In genomic region chr22:30236875-30237274, GRCh38 we compare ENCODE assay signal across 15 cellular contexts. TPM values are rescaled to one million over a fixed set of nuclear protein-coding genes. Genes with fewer than 3 reads are reported as not detected.
"Had no signal": no experiment of that assay in that cellular context is flagged by ENCODE, and none has a peak within 500 bp of the region (broad histone marks: within the 10 kb centered on the region; RNA-seq: fewer than 3 reads in every experiment).

No MANE protein-coding gene starts in this region.

- H3K27ac Mint-ChIP-seq: activated CD4-positive, alpha-beta T cell treated with anti-CD3 and anti-CD28 coated beads for 36 hours; activated naive CD4-positive, alpha-beta T cell treated with anti-CD3 and anti-CD28 coated beads, Interleukin-2, amount 50 U/mL, for 24 hours; neural progenitor cell; stimulated activated effector memory CD8-positive, alpha-beta T cell treated with anti-CD3 and anti-CD28 coated beads, Interleukin-12 subunit alpha, Interleukin-12 subunit beta, amount 100 ng/mL, for 72 hours had no signal

- H3K27me3 Mint-ChIP-seq: activated CD4-positive, alpha-beta T cell treated with anti-CD3 and anti-CD28 coated beads for 36 hours; activated naive CD4-positive, alpha-beta T cell treated with anti-CD3 and anti-CD28 coated beads, Interleukin-2, amount 50 U/mL, for 24 hours had no signal

- H3K9me3 ChIP-seq: breast epithelium, tibial nerve had no signal

- H3K4me3 Mint-ChIP-seq: activated CD4-positive, alpha-beta T cell treated with anti-CD3 and anti-CD28 coated beads for 36 hours; activated naive CD4-positive, alpha-beta T cell treated with anti-CD3 and anti-CD28 coated beads, Interleukin-2, amount 50 U/mL, for 24 hours; neural progenitor cell; stimulated activated effector memory CD8-positive, alpha-beta T cell treated with anti-CD3 and anti-CD28 coated beads, Interleukin-12 subunit alpha, Interleukin-12 subunit beta, amount 100 ng/mL, for 72 hours had no signal

- H3K9me3 Mint-ChIP-seq: activated naive CD4-positive, alpha-beta T cell treated with anti-CD3 and anti-CD28 coated beads, Interleukin-2, amount 50 U/mL, for 24 hours; stimulated activated effector memory CD8-positive, alpha-beta T cell treated with anti-CD3 and anti-CD28 coated beads, Interleukin-12 subunit alpha, Interleukin-12 subunit beta, amount 100 ng/mL, for 72 hours had no signal

- H3K27ac ChIP-seq: dorsolateral prefrontal cortex, neural progenitor cell, parathyroid adenoma, tibial nerve, VCaP had no signal

- DNase-seq: activated CD4-positive, alpha-beta T cell treated with anti-CD3 and anti-CD28 coated beads for 36 hours; activated T-cell treated with anti-CD3 and anti-CD28 coated beads for 4 hours; dorsolateral prefrontal cortex; hippocampal formation; left ventricle myocardium superior; mesendoderm; SW 1271 had no signal

- H2AFZ ChIP-seq: neural progenitor cell, parathyroid adenoma had no signal

- H3K4me1 Mint-ChIP-seq: activated naive CD4-positive, alpha-beta T cell treated with anti-CD3 and anti-CD28 coated beads, Interleukin-2, amount 50 U/mL, for 24 hours had no signal

- H3K4me2 ChIP-seq: neural progenitor cell had no signal

- H3K27me3 ChIP-seq: breast epithelium, neural progenitor cell, tibial nerve had no signal

- H3K9ac ChIP-seq: neural progenitor cell, parathyroid adenoma had no signal

- ATAC-seq: activated CD4-positive, alpha-beta T cell treated with anti-CD3 and anti-CD28 coated beads for 36 hours; left ventricle myocardium superior; stimulated activated effector memory CD8-positive, alpha-beta T cell treated with anti-CD3 and anti-CD28 coated beads, Interleukin-12 subunit alpha, Interleukin-12 subunit beta, amount 100 ng/mL, for 72 hours had no signal

- H3K36me3 Mint-ChIP-seq: activated naive CD4-positive, alpha-beta T cell treated with anti-CD3 and anti-CD28 coated beads, Interleukin-2, amount 50 U/mL, for 24 hours; neural progenitor cell; stimulated activated effector memory CD8-positive, alpha-beta T cell treated with anti-CD3 and anti-CD28 coated beads, Interleukin-12 subunit alpha, Interleukin-12 subunit beta, amount 100 ng/mL, for 72 hours had no signal

- H3K36me3 ChIP-seq: breast epithelium, neural progenitor cell, tibial nerve had no signal

- H3K79me2 ChIP-seq: parathyroid adenoma had no signal

- H3K4me1 ChIP-seq: parathyroid adenoma had no signal

- H3K4me3 ChIP-seq: breast epithelium, dorsolateral prefrontal cortex, neural progenitor cell, tibial nerve had no signal

RNA-seq across cellular contexts. Expression of gene OSM, which starts 29.8 kb away (rescaled TPM):
- total RNA-seq: kidney epithelial cell, left ventricle myocardium superior had no signal
